ENCODE assay signal across 2 cellular contexts in the genomic region with DNA sequence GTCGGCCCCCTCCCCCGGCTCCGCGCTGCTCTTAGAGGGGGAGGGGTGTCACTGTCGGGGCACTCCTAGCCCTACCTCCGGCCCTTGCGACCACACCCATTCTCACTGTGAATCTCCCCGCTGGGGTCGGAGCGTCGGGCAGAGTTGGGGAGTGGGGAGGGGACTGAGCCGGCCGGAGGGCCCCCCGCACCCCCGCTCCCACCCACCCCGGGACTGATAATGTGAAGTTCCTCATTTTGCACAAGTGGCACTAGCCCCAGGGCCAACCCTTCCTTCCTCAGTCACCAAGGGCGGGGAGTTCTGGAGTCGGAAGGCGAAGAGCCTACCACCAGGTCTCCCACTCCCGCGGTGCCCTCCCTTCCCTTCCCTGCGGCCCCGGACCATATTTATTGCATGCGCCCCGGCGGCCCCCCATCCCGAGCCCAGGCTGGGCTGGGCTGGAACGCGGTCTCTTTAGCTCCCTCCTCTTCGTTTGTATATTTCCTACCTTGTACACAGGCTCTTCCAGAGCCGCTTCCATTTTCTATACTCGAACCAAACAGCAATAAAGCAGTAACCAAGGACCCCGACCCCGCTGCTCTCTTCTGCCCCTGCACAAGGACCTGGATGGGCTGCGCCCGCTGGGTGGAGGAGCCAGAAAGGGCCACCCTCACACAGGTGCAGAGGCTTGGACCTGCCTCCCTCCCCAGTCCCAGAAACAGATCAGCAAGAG.
TF ChIP-seq lines count a peak whose summit lies in the region.

No MANE protein-coding gene starts in this region.

TF ChIP-seq in liver, 16 proteins besides CTCF, POLR2A, EP300 and RAD21:
- TF ChIP-seq FOXA1 (IDR thresholded peaks at IDR 0.05) (no peak), HNF4G (IDR thresholded peaks at IDR 0.05) (no peak), TAF1 (conservative IDR thresholded peaks at IDR 0.05) (no peak), EGR1 (IDR thresholded peaks at IDR 0.05; ENCODE audit: low read depth in 2 of 2) (no peak), RXRA (IDR thresholded peaks at IDR 0.05) (no peak), JUND (IDR thresholded peaks at IDR 0.05) (no peak), YY1 (IDR thresholded peaks at IDR 0.05) (no peak), FOXA2 (IDR thresholded peaks at IDR 0.05) (no peak)
- TF ChIP-seq, protein P1, sequence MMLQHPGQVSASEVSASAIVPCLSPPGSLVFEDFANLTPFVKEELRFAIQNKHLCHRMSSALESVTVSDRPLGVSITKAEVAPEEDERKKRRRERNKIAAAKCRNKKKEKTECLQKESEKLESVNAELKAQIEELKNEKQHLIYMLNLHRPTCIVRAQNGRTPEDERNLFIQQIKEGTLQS (IDR thresholded peaks at IDR 0.05) = no peak
- TF ChIP-seq, protein P2, sequence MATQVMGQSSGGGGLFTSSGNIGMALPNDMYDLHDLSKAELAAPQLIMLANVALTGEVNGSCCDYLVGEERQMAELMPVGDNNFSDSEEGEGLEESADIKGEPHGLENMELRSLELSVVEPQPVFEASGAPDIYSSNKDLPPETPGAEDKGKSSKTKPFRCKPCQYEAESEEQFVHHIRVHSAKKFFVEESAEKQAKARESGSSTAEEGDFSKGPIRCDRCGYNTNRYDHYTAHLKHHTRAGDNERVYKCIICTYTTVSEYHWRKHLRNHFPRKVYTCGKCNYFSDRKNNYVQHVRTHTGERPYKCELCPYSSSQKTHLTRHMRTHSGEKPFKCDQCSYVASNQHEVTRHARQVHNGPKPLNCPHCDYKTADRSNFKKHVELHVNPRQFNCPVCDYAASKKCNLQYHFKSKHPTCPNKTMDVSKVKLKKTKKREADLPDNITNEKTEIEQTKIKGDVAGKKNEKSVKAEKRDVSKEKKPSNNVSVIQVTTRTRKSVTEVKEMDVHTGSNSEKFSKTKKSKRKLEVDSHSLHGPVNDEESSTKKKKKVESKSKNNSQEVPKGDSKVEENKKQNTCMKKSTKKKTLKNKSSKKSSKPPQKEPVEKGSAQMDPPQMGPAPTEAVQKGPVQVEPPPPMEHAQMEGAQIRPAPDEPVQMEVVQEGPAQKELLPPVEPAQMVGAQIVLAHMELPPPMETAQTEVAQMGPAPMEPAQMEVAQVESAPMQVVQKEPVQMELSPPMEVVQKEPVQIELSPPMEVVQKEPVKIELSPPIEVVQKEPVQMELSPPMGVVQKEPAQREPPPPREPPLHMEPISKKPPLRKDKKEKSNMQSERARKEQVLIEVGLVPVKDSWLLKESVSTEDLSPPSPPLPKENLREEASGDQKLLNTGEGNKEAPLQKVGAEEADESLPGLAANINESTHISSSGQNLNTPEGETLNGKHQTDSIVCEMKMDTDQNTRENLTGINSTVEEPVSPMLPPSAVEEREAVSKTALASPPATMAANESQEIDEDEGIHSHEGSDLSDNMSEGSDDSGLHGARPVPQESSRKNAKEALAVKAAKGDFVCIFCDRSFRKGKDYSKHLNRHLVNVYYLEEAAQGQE (IDR thresholded peaks at IDR 0.05) = no peak

TF ChIP-seq in HepG2, 621 proteins besides CTCF, POLR2A, EP300 and RAD21:
- TF ChIP-seq STAG1 (CRISPR knock-in tag; IDR thresholded peaks at IDR 0.05) (no peak), POLR2AphosphoS5 (IDR thresholded peaks at IDR 0.05; ENCODE audit: low read depth, low read length) (no peak), ZNF605 (CRISPR knock-in tag; IDR thresholded peaks at IDR 0.05) (no peak), ZNF30 (CRISPR knock-in tag; IDR thresholded peaks at IDR 0.05) (no peak), DPF2 (CRISPR knock-in tag; IDR thresholded peaks at IDR 0.05; ENCODE audit: borderline replicate concordance, low read depth) (no peak), DNMT1 (CRISPR knock-in tag; IDR thresholded peaks at IDR 0.05) (no peak), KLF16 (CRISPR knock-in tag; IDR thresholded peaks at IDR 0.05) (no peak), FOXA1 (IDR thresholded peaks at IDR 0.05) (no peak), FOXA1 (CRISPR knock-in tag; IDR thresholded peaks at IDR 0.05) (no peak), RFXAP (CRISPR knock-in tag; IDR thresholded peaks at IDR 0.05; ENCODE audit: borderline replicate concordance) (no peak)
- TF ChIP-seq, protein P3, sequence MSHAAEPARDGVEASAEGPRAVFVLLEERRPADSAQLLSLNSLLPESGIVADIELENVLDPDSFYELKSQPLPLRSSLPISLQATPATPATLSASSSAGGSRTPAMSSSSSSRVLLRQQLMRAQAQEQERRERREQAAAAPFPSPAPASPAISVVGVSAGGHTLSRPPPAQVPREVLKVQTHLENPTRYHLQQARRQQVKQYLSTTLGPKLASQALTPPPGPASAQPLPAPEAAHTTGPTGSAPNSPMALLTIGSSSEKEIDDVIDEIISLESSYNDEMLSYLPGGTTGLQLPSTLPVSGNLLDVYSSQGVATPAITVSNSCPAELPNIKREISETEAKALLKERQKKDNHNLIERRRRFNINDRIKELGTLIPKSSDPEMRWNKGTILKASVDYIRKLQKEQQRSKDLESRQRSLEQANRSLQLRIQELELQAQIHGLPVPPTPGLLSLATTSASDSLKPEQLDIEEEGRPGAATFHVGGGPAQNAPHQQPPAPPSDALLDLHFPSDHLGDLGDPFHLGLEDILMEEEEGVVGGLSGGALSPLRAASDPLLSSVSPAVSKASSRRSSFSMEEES (CRISPR knock-in tag; IDR thresholded peaks at IDR 0.05) = no peak
- TF ChIP-seq, protein P1 (CRISPR knock-in tag; IDR thresholded peaks at IDR 0.05) = no peak
- TF ChIP-seq, protein P4, sequence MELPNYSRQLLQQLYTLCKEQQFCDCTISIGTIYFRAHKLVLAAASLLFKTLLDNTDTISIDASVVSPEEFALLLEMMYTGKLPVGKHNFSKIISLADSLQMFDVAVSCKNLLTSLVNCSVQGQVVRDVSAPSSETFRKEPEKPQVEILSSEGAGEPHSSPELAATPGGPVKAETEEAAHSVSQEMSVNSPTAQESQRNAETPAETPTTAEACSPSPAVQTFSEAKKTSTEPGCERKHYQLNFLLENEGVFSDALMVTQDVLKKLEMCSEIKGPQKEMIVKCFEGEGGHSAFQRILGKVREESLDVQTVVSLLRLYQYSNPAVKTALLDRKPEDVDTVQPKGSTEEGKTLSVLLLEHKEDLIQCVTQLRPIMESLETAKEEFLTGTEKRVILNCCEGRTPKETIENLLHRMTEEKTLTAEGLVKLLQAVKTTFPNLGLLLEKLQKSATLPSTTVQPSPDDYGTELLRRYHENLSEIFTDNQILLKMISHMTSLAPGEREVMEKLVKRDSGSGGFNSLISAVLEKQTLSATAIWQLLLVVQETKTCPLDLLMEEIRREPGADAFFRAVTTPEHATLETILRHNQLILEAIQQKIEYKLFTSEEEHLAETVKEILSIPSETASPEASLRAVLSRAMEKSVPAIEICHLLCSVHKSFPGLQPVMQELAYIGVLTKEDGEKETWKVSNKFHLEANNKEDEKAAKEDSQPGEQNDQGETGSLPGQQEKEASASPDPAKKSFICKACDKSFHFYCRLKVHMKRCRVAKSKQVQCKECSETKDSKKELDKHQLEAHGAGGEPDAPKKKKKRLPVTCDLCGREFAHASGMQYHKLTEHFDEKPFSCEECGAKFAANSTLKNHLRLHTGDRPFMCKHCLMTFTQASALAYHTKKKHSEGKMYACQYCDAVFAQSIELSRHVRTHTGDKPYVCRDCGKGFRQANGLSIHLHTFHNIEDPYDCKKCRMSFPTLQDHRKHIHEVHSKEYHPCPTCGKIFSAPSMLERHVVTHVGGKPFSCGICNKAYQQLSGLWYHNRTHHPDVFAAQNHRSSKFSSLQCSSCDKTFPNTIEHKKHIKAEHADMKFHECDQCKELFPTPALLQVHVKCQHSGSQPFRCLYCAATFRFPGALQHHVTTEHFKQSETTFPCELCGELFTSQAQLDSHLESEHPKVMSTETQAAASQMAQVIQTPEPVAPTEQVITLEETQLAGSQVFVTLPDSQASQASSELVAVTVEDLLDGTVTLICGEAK (IDR thresholded peaks at IDR 0.05) = no peak
- TF ChIP-seq, protein P4 (CRISPR knock-in tag; IDR thresholded peaks at IDR 0.05) = no peak
- TF ChIP-seq, protein P5, sequence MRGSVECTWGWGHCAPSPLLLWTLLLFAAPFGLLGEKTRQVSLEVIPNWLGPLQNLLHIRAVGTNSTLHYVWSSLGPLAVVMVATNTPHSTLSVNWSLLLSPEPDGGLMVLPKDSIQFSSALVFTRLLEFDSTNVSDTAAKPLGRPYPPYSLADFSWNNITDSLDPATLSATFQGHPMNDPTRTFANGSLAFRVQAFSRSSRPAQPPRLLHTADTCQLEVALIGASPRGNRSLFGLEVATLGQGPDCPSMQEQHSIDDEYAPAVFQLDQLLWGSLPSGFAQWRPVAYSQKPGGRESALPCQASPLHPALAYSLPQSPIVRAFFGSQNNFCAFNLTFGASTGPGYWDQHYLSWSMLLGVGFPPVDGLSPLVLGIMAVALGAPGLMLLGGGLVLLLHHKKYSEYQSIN (CRISPR knock-in tag; IDR thresholded peaks at IDR 0.05; ENCODE audit: borderline replicate concordance) = no peak
- TF ChIP-seq, protein P6, sequence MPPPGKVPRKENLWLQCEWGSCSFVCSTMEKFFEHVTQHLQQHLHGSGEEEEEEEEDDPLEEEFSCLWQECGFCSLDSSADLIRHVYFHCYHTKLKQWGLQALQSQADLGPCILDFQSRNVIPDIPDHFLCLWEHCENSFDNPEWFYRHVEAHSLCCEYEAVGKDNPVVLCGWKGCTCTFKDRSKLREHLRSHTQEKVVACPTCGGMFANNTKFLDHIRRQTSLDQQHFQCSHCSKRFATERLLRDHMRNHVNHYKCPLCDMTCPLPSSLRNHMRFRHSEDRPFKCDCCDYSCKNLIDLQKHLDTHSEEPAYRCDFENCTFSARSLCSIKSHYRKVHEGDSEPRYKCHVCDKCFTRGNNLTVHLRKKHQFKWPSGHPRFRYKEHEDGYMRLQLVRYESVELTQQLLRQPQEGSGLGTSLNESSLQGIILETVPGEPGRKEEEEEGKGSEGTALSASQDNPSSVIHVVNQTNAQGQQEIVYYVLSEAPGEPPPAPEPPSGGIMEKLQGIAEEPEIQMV (CRISPR knock-in tag; IDR thresholded peaks at IDR 0.05; ENCODE audit: low read depth) = no peak
